Comparison of ENCODE assay signal across 9 cellular contexts in genomic region chr20:56440346-56441007, GRCh38. TPM values are rescaled to one million over a fixed set of nuclear protein-coding genes. Genes with fewer than 3 reads are reported as not detected.
DNase-seq lines count a peak whose midpoint lies in the region; TF ChIP-seq lines count a peak whose summit lies in the region.
"Had no signal": no experiment of that assay in that cellular context is flagged by ENCODE, and none has a peak within 500 bp of the region (broad histone marks: within the 10 kb centered on the region; RNA-seq: fewer than 3 reads in every experiment).

No MANE protein-coding gene starts in this region.

- no peak for TF ChIP-seq CTCF in chondrocyte (IDR thresholded peaks at IDR 0.05)

- peaks cover 16% of the 10 kb centered on the region for H3K4me1 ChIP-seq in SJSA1 (replicated peaks)

- no peaks in the 10 kb centered on the region for H3K27me3 ChIP-seq in SJSA1 (replicated peaks)

- peaks cover 54% of the 10 kb centered on the region for H3K4me1 Mint-ChIP-seq in chondrocyte (ENCODE audit: low read depth)

- peak overlapping the region; percentile 91 for H3K27ac Mint-ChIP-seq in chondrocyte (ENCODE audit: unreplicated experiment)

- H3K36me3 Mint-ChIP-seq in chondrocyte (ENCODE audit: low read depth) = no peaks in the 10 kb centered on the region

- H3K4me3 ChIP-seq in SJSA1 = no peak overlapping the region

- H3K9me3 ChIP-seq in SJSA1 (replicated peaks) = no peaks in the 10 kb centered on the region

- no peak overlapping the region for H3K4me3 Mint-ChIP-seq in chondrocyte (ENCODE audit: unreplicated experiment)

- intact Hi-C loops in head of caudate nucleus (cut with DNase I) = no loop called here

- no peaks in the 10 kb centered on the region for H3K27me3 Mint-ChIP-seq in chondrocyte (ENCODE audit: low read depth)

- no peaks in the 10 kb centered on the region for H3K9me3 Mint-ChIP-seq in chondrocyte (ENCODE audit: low read depth)

- DNase-seq in DMS79 treated with DMSO at 0.1 percent for 48 hours (lab: John Stamatoyannopoulos, UW) (peak; percentile 13), DMS79 (lab: John Stamatoyannopoulos, UW) (no peak), SJSA1 (ENCODE audit: low read depth in 1 of 2, low spot score in 2 of 2) (peak in 1 of 2 experiments; percentile 8), chondrocyte (ENCODE audit: low spot score) (no peak), head of caudate nucleus (no peak), NCI-H345 (lab: John Stamatoyannopoulos, UW) (no peak), NCI-H1092 treated with DMSO at 0.1 percent for 48 hours (lab: John Stamatoyannopoulos, UW) (no peak)
- peak; percentile 21 for DNase-seq in stimulated activated CD8-positive, alpha-beta memory T cell treated with anti-CD3 and anti-CD28 coated beads, Interleukin-7, amount 100 ng/mL, for 24 hours (ENCODE audit: low read depth)

- H3K36me3 ChIP-seq in SJSA1 = no peaks in the 10 kb centered on the region

- H3K27ac ChIP-seq in SJSA1 = peak overlapping the region; percentile 49
- H3K27ac ChIP-seq: 22Rv1 had no signal

RNA-seq across cellular contexts. Expression of gene RTF2, which starts 27.9 kb away (rescaled TPM):
- total RNA-seq in SJSA1 (2014; rRNA removed; shearing (Covaris generic)) = 118 and 121 TPM in 2 replicates
- total RNA-seq in chondrocyte = 61.2 to 79.3 TPM (median 64.7 TPM) in 3 replicates

RNA-seq across cellular contexts. Expression of gene CASS4, which starts 28.4 kb away (rescaled TPM):
- not detected in 2 replicates for total RNA-seq in SJSA1 (2014; rRNA removed; shearing (Covaris generic))
- 0.10 to 0.39 TPM in 2 of 3 replicates, not detected in the other for total RNA-seq in chondrocyte

RNA-seq across cellular contexts. Expression of gene CSTF1, which starts 48.0 kb away (rescaled TPM):
- 36.4 and 37.8 TPM in 2 replicates for total RNA-seq in SJSA1 (2014; rRNA removed; shearing (Covaris generic))
- total RNA-seq in chondrocyte = 23.7 to 33.1 TPM (median 26.0 TPM) in 3 replicates

RNA-seq across cellular contexts. Expression of gene AURKA, which starts 48.5 kb away (rescaled TPM):
- total RNA-seq in SJSA1 (2014; rRNA removed; shearing (Covaris generic)) = 116 and 132 TPM in 2 replicates
- total RNA-seq in chondrocyte = 8.7 to 10.5 TPM (median 9.6 TPM) in 3 replicates

Comparison
In these comparisons a context has a peak if more than half of its experiments do, and no peak if none do; other contexts are left out.
1. DNase-seq: peak in DMS79 treated with DMSO at 0.1 percent for 48 hours (single experiment) and stimulated activated CD8-positive, alpha-beta memory T cell treated with anti-CD3 and anti-CD28 coated beads, Interleukin-7, amount 100 ng/mL, for 24 hours (single experiment); none in DMS79 (single experiment), chondrocyte (single experiment), head of caudate nucleus (0 of 42), NCI-H345 (single experiment) and NCI-H1092 treated with DMSO at 0.1 percent for 48 hours (single experiment).